In the genomic region with DNA sequence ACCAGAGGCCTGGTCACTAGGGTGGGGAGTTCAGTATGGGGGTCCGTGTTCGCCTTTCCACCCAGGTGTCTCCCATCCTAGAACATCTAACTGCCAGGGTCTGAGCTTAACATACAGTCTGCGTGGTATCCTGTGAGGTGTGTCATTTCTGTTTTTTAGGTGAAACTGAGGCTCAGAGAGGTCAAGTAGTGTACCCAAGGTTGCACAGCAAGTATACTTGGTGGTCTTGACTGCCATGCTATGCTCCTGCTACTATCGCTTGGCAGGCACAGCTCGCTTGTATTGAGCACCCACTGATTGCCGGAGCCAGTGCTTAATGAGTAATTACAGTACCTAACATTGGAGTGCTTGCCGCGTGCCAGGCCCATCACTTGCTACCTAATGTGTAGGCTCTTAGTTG, we compare ENCODE assay signal across 32 cellular contexts. TPM values are rescaled to one million over a fixed set of nuclear protein-coding genes. Genes with fewer than 3 reads are reported as not detected.
"Had no signal": no experiment of that assay in that cellular context is flagged by ENCODE, and none has a peak within 500 bp of the region (broad histone marks: within the 10 kb centered on the region; RNA-seq: fewer than 3 reads in every experiment).

No MANE protein-coding gene starts in this region.

- H3K4me1 ChIP-seq: ascending aorta, gastroesophageal sphincter, upper lobe of left lung, vagina had no signal

- DNase-seq: activated B cell treated with CpG ODN at 0.5 μM for 24 hours; activated T-cell treated with anti-CD3 and anti-CD28 coated beads, Interleukin-2, amount 50 U/mL, for 4 hours; caudate nucleus; cortex of kidney; head of caudate nucleus; hippocampal formation; kidney; left colon; mammary epithelial cell; midbrain; right cardiac atrium; stimulated activated CD4-positive, alpha-beta T cell treated with anti-CD3 and anti-CD28 coated beads, Interleukin-2, amount 100 ng/mL, for 48 hours; substantia nigra; T-helper 1 cell; upper lobe of left lung had no signal

- H3K9me3 Mint-ChIP-seq: activated B cell treated with CpG ODN at 0.5 μM for 24 hours; activated naive CD4-positive, alpha-beta T cell treated with anti-CD3 and anti-CD28 coated beads, Interleukin-2, amount 50 U/mL, for 24 hours; activated T-cell treated with anti-CD3 and anti-CD28 coated beads, Interleukin-2, amount 50 U/mL, for 4 hours; activated T-helper 2 cell treated with anti-CD3 and anti-CD28 coated beads, Interferon-gamma antibody, Interleukin-2, Interleukin-4, amounts not matched to agents 10 μg/mL and 5 μg/mL and 100 μg/mL, durations not matched to agents 14 hours and 24 hours and 36 hours; brain; naive thymus-derived CD8-positive, alpha-beta T cell; stimulated activated naive CD8-positive, alpha-beta T cell treated with anti-CD3 and anti-CD28 coated beads, Interleukin-15, Interleukin-2, amounts not matched to agents 100 ng/mL and 50 ng/mL, for 24 hours; T-helper 2 cell treated with Interferon-gamma antibody and Interleukin-4, amounts not matched to agents 5 μg/mL and 100 μg/mL, for 36 hours had no signal

- H3K4me3 ChIP-seq: ascending aorta, gastroesophageal sphincter, upper lobe of left lung, vagina had no signal

- H3K4me3 Mint-ChIP-seq: activated B cell treated with CpG ODN at 0.5 μM for 24 hours; activated naive CD4-positive, alpha-beta T cell treated with anti-CD3 and anti-CD28 coated beads, Interleukin-2, amount 50 U/mL, for 24 hours; activated T-cell treated with anti-CD3 and anti-CD28 coated beads, Interleukin-2, amount 50 U/mL, for 4 hours; brain; stimulated activated naive CD8-positive, alpha-beta T cell treated with anti-CD3 and anti-CD28 coated beads, Interleukin-15, Interleukin-2, amounts not matched to agents 100 ng/mL and 50 ng/mL, for 24 hours; T-helper 2 cell treated with Interferon-gamma antibody and Interleukin-4, amounts not matched to agents 5 μg/mL and 100 μg/mL, for 36 hours had no signal

- H3K27me3 ChIP-seq: ascending aorta, gastroesophageal sphincter, upper lobe of left lung, vagina had no signal

- H3K27me3 Mint-ChIP-seq: activated B cell treated with CpG ODN at 0.5 μM for 24 hours; activated naive CD4-positive, alpha-beta T cell treated with anti-CD3 and anti-CD28 coated beads, Interleukin-2, amount 50 U/mL, for 24 hours; brain; naive thymus-derived CD8-positive, alpha-beta T cell; stimulated activated naive CD8-positive, alpha-beta T cell treated with anti-CD3 and anti-CD28 coated beads, Interleukin-15, Interleukin-2, amounts not matched to agents 100 ng/mL and 50 ng/mL, for 24 hours had no signal

- H3K4me1 Mint-ChIP-seq: activated B cell treated with CpG ODN at 0.5 μM for 24 hours, brain had no signal

- ATAC-seq: gastroesophageal sphincter, left colon, right cardiac atrium had no signal

- H3K36me3 ChIP-seq: ascending aorta, gastroesophageal sphincter, upper lobe of left lung, vagina had no signal

- H3K27ac Mint-ChIP-seq: activated B cell treated with CpG ODN at 0.5 μM for 24 hours; activated naive CD4-positive, alpha-beta T cell treated with anti-CD3 and anti-CD28 coated beads, Interleukin-2, amount 50 U/mL, for 24 hours; brain; stimulated activated naive CD8-positive, alpha-beta T cell treated with anti-CD3 and anti-CD28 coated beads, Interleukin-15, Interleukin-2, amounts not matched to agents 100 ng/mL and 50 ng/mL, for 24 hours had no signal

- H3K9me3 ChIP-seq: ascending aorta, gastroesophageal sphincter, upper lobe of left lung, vagina had no signal

- H3K36me3 Mint-ChIP-seq: activated naive CD4-positive, alpha-beta T cell treated with anti-CD3 and anti-CD28 coated beads, Interleukin-2, amount 50 U/mL, for 24 hours; naive thymus-derived CD8-positive, alpha-beta T cell had no signal

- FAIRE-seq: endothelial cell of umbilical vein, kidney had no signal

- H3K27ac ChIP-seq: ascending aorta, gastroesophageal sphincter, upper lobe of left lung, vagina had no signal

RNA-seq across cellular contexts. Expression of gene GTSF1L, which starts 26.2 kb away (rescaled TPM):
- total RNA-seq: activated T-cell treated with anti-CD3 and anti-CD28 coated beads, Interleukin-2, amount 50 U/mL, for 4 hours; activated T-helper 2 cell treated with anti-CD3 and anti-CD28 coated beads, Interferon-gamma antibody, Interleukin-2, Interleukin-4, amounts not matched to agents 10 μg/mL and 5 μg/mL and 100 μg/mL, durations not matched to agents 14 hours and 24 hours and 36 hours; ascending aorta; chondrocyte; endothelial cell of umbilical vein; fibroblast of lung; fibroblast of villous mesenchyme; gastroesophageal sphincter; kidney; left colon; liver; mammary epithelial cell; osteoblast; right cardiac atrium; skeletal muscle tissue; upper lobe of left lung; vagina had no signal
- polyA plus RNA-seq: endothelial cell of umbilical vein, esophagus, fibroblast of lung, liver, mammary epithelial cell, right cardiac atrium had no signal

RNA-seq across cellular contexts. Expression of gene MYBL2, which starts 33.7 kb away (rescaled TPM):
- total RNA-seq: ascending aorta had no signal
